Comparison of ENCODE assay signal across 1 cellular context in the genomic region with DNA sequence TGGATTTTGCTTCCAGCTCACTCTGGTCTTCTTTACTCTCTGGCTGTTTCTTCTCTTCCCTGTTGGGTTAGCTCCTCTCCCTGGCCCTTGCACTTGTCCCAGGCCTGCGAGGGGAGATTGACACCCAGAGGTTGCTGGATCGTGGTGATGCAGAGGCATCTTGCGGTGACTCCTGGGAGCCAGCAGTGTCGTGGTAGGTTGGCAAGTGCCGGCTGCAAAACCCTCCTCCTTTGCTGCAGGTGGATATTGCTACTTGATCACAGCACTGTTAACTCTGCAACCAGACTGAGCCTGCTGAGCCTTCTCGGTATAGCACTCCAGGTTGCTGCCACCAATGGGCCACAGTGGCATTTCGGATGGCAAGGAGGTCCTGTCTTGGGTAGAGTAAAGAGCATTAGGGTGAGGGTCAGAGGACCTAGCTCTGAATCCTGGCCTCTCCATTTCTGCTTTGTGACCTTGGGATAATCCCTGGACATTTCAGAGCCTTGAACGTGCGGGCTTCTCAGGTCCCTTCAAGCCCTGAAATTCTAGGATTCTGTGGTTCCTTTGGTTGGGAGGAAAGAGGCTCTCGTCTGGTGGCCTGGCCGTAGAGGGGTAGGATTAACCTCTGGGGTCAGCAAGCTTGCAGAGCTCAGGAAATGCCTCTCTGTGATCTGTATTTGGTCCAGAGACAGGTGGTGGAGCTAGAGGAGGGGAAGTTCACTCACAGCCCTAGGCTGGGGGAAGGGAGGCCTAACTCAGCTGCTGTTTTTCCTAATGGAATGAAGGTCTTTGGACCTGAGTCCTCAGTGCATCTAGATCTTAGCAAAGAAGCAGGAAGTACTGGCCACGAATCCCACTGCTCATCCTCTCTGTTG.
TF ChIP-seq lines count a peak whose summit lies in the region.

No MANE protein-coding gene starts in this region.

TF ChIP-seq in HepG2, 621 proteins besides CTCF, POLR2A, EP300 and RAD21 (continued from another document and continues in another):
- TF ChIP-seq PHF5A (CRISPR knock-in tag; IDR thresholded peaks at IDR 0.05; ENCODE audit: low read depth, unreplicated experiment) (peak; percentile 30), MTF2 (CRISPR knock-in tag; IDR thresholded peaks at IDR 0.05; ENCODE audit: borderline replicate concordance) (no peak), JUNB (CRISPR knock-in tag; IDR thresholded peaks at IDR 0.05; ENCODE audit: borderline replicate concordance) (no peak), NCOA2 (CRISPR knock-in tag; IDR thresholded peaks at IDR 0.05) (peak; percentile 76), ZNF383 (CRISPR knock-in tag; IDR thresholded peaks at IDR 0.05; ENCODE audit: borderline replicate concordance) (no peak), ZEB1 (IDR thresholded peaks at IDR 0.05; ENCODE audit: insufficient replicate concordance, low read depth) (no peak), TEAD2 (CRISPR knock-in tag; IDR thresholded peaks at IDR 0.05) (no peak), ZNF567 (CRISPR knock-in tag; IDR thresholded peaks at IDR 0.05; ENCODE audit: borderline replicate concordance) (no peak), ZNF589 (CRISPR knock-in tag; conservative IDR thresholded peaks at IDR 0.05) (no peak), GATA4 (IDR thresholded peaks at IDR 0.05; ENCODE audit: borderline replicate concordance, low read depth) (no peak), PHF21A (CRISPR knock-in tag; IDR thresholded peaks at IDR 0.05) (peak; percentile 89), RFXAP (CRISPR knock-in tag; IDR thresholded peaks at IDR 0.05; ENCODE audit: borderline replicate concordance) (0 out of 2 replicates have a peak, but pooled peaks have one; percentile 64), ARNT (IDR thresholded peaks at IDR 0.05) (no peak), SALL2 (CRISPR knock-in tag; IDR thresholded peaks at IDR 0.05) (0 out of 2 replicates have a peak, but pooled peaks have one; percentile 31)
- TF ChIP-seq, protein P1, sequence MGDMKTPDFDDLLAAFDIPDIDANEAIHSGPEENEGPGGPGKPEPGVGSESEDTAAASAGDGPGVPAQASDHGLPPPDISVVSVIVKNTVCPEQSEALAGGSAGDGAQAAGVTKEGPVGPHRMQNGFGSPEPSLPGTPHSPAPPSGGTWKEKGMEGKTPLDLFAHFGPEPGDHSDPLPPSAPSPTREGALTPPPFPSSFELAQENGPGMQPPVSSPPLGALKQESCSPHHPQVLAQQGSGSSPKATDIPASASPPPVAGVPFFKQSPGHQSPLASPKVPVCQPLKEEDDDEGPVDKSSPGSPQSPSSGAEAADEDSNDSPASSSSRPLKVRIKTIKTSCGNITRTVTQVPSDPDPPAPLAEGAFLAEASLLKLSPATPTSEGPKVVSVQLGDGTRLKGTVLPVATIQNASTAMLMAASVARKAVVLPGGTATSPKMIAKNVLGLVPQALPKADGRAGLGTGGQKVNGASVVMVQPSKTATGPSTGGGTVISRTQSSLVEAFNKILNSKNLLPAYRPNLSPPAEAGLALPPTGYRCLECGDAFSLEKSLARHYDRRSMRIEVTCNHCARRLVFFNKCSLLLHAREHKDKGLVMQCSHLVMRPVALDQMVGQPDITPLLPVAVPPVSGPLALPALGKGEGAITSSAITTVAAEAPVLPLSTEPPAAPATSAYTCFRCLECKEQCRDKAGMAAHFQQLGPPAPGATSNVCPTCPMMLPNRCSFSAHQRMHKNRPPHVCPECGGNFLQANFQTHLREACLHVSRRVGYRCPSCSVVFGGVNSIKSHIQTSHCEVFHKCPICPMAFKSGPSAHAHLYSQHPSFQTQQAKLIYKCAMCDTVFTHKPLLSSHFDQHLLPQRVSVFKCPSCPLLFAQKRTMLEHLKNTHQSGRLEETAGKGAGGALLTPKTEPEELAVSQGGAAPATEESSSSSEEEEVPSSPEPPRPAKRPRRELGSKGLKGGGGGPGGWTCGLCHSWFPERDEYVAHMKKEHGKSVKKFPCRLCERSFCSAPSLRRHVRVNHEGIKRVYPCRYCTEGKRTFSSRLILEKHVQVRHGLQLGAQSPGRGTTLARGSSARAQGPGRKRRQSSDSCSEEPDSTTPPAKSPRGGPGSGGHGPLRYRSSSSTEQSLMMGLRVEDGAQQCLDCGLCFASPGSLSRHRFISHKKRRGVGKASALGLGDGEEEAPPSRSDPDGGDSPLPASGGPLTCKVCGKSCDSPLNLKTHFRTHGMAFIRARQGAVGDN (CRISPR knock-in tag; IDR thresholded peaks at IDR 0.05): peak; percentile 55
- TF ChIP-seq, protein P2, sequence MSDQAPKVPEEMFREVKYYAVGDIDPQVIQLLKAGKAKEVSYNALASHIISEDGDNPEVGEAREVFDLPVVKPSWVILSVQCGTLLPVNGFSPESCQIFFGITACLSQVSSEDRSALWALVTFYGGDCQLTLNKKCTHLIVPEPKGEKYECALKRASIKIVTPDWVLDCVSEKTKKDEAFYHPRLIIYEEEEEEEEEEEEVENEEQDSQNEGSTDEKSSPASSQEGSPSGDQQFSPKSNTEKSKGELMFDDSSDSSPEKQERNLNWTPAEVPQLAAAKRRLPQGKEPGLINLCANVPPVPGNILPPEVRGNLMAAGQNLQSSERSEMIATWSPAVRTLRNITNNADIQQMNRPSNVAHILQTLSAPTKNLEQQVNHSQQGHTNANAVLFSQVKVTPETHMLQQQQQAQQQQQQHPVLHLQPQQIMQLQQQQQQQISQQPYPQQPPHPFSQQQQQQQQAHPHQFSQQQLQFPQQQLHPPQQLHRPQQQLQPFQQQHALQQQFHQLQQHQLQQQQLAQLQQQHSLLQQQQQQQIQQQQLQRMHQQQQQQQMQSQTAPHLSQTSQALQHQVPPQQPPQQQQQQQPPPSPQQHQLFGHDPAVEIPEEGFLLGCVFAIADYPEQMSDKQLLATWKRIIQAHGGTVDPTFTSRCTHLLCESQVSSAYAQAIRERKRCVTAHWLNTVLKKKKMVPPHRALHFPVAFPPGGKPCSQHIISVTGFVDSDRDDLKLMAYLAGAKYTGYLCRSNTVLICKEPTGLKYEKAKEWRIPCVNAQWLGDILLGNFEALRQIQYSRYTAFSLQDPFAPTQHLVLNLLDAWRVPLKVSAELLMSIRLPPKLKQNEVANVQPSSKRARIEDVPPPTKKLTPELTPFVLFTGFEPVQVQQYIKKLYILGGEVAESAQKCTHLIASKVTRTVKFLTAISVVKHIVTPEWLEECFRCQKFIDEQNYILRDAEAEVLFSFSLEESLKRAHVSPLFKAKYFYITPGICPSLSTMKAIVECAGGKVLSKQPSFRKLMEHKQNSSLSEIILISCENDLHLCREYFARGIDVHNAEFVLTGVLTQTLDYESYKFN (CRISPR knock-in tag; conservative IDR thresholded peaks at IDR 0.05): peak; percentile 96
- TF ChIP-seq, protein P3, sequence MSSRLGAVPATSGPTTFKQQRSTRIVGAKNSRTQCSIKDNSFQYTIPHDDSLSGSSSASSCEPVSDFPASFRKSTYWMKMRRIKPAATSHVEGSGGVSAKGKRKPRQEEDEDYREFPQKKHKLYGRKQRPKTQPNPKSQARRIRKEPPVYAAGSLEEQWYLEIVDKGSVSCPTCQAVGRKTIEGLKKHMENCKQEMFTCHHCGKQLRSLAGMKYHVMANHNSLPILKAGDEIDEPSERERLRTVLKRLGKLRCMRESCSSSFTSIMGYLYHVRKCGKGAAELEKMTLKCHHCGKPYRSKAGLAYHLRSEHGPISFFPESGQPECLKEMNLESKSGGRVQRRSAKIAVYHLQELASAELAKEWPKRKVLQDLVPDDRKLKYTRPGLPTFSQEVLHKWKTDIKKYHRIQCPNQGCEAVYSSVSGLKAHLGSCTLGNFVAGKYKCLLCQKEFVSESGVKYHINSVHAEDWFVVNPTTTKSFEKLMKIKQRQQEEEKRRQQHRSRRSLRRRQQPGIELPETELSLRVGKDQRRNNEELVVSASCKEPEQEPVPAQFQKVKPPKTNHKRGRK (CRISPR knock-in tag; IDR thresholded peaks at IDR 0.05): no peak
- TF ChIP-seq, protein P4, sequence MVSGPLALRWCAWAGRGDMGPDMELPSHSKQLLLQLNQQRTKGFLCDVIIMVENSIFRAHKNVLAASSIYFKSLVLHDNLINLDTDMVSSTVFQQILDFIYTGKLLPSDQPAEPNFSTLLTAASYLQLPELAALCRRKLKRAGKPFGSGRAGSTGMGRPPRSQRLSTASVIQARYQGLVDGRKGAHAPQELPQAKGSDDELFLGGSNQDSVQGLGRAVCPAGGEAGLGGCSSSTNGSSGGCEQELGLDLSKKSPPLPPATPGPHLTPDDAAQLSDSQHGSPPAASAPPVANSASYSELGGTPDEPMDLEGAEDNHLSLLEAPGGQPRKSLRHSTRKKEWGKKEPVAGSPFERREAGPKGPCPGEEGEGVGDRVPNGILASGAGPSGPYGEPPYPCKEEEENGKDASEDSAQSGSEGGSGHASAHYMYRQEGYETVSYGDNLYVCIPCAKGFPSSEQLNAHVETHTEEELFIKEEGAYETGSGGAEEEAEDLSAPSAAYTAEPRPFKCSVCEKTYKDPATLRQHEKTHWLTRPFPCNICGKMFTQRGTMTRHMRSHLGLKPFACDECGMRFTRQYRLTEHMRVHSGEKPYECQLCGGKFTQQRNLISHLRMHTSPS (CRISPR knock-in tag; IDR thresholded peaks at IDR 0.05; ENCODE audit: low read depth): no peak
- TF ChIP-seq, protein P5, sequence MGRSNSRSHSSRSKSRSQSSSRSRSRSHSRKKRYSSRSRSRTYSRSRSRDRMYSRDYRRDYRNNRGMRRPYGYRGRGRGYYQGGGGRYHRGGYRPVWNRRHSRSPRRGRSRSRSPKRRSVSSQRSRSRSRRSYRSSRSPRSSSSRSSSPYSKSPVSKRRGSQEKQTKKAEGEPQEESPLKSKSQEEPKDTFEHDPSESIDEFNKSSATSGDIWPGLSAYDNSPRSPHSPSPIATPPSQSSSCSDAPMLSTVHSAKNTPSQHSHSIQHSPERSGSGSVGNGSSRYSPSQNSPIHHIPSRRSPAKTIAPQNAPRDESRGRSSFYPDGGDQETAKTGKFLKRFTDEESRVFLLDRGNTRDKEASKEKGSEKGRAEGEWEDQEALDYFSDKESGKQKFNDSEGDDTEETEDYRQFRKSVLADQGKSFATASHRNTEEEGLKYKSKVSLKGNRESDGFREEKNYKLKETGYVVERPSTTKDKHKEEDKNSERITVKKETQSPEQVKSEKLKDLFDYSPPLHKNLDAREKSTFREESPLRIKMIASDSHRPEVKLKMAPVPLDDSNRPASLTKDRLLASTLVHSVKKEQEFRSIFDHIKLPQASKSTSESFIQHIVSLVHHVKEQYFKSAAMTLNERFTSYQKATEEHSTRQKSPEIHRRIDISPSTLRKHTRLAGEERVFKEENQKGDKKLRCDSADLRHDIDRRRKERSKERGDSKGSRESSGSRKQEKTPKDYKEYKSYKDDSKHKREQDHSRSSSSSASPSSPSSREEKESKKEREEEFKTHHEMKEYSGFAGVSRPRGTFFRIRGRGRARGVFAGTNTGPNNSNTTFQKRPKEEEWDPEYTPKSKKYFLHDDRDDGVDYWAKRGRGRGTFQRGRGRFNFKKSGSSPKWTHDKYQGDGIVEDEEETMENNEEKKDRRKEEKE (IDR thresholded peaks at IDR 0.05): no peak
- TF ChIP-seq, protein P6, sequence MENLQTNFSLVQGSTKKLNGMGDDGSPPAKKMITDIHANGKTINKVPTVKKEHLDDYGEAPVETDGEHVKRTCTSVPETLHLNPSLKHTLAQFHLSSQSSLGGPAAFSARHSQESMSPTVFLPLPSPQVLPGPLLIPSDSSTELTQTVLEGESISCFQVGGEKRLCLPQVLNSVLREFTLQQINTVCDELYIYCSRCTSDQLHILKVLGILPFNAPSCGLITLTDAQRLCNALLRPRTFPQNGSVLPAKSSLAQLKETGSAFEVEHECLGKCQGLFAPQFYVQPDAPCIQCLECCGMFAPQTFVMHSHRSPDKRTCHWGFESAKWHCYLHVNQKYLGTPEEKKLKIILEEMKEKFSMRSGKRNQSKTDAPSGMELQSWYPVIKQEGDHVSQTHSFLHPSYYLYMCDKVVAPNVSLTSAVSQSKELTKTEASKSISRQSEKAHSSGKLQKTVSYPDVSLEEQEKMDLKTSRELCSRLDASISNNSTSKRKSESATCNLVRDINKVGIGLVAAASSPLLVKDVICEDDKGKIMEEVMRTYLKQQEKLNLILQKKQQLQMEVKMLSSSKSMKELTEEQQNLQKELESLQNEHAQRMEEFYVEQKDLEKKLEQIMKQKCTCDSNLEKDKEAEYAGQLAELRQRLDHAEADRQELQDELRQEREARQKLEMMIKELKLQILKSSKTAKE (CRISPR knock-in tag; IDR thresholded peaks at IDR 0.05; ENCODE audit: borderline replicate concordance): no peak
- TF ChIP-seq, protein P7, sequence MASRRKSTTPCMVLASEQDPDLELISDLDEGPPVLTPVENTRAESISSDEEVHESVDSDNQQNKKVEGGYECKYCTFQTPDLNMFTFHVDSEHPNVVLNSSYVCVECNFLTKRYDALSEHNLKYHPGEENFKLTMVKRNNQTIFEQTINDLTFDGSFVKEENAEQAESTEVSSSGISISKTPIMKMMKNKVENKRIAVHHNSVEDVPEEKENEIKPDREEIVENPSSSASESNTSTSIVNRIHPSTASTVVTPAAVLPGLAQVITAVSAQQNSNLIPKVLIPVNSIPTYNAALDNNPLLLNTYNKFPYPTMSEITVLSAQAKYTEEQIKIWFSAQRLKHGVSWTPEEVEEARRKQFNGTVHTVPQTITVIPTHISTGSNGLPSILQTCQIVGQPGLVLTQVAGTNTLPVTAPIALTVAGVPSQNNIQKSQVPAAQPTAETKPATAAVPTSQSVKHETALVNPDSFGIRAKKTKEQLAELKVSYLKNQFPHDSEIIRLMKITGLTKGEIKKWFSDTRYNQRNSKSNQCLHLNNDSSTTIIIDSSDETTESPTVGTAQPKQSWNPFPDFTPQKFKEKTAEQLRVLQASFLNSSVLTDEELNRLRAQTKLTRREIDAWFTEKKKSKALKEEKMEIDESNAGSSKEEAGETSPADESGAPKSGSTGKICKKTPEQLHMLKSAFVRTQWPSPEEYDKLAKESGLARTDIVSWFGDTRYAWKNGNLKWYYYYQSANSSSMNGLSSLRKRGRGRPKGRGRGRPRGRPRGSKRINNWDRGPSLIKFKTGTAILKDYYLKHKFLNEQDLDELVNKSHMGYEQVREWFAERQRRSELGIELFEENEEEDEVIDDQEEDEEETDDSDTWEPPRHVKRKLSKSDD (CRISPR knock-in tag; IDR thresholded peaks at IDR 0.05; ENCODE audit: low read depth): no peak
- TF ChIP-seq, protein P8, sequence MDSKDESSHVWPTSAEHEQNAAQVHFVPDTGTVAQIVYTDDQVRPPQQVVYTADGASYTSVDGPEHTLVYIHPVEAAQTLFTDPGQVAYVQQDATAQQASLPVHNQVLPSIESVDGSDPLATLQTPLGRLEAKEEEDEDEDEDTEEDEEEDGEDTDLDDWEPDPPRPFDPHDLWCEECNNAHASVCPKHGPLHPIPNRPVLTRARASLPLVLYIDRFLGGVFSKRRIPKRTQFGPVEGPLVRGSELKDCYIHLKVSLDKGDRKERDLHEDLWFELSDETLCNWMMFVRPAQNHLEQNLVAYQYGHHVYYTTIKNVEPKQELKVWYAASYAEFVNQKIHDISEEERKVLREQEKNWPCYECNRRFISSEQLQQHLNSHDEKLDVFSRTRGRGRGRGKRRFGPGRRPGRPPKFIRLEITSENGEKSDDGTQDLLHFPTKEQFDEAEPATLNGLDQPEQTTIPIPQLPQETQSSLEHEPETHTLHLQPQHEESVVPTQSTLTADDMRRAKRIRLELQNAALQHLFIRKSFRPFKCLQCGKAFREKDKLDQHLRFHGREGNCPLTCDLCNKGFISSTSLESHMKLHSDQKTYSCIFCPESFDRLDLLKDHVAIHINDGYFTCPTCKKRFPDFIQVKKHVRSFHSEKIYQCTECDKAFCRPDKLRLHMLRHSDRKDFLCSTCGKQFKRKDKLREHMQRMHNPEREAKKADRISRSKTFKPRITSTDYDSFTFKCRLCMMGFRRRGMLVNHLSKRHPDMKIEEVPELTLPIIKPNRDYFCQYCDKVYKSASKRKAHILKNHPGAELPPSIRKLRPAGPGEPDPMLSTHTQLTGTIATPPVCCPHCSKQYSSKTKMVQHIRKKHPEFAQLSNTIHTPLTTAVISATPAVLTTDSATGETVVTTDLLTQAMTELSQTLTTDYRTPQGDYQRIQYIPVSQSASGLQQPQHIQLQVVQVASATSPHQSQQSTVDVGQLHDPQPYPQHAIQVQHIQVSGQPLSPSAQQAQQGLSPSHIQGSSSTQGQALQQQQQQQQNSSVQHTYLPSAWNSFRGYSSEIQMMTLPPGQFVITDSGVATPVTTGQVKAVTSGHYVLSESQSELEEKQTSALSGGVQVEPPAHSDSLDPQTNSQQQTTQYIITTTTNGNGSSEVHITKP (CRISPR knock-in tag; IDR thresholded peaks at IDR 0.05; ENCODE audit: low read depth): no peak
